1 cellular context compared by ENCODE assay signal in the genomic region with DNA sequence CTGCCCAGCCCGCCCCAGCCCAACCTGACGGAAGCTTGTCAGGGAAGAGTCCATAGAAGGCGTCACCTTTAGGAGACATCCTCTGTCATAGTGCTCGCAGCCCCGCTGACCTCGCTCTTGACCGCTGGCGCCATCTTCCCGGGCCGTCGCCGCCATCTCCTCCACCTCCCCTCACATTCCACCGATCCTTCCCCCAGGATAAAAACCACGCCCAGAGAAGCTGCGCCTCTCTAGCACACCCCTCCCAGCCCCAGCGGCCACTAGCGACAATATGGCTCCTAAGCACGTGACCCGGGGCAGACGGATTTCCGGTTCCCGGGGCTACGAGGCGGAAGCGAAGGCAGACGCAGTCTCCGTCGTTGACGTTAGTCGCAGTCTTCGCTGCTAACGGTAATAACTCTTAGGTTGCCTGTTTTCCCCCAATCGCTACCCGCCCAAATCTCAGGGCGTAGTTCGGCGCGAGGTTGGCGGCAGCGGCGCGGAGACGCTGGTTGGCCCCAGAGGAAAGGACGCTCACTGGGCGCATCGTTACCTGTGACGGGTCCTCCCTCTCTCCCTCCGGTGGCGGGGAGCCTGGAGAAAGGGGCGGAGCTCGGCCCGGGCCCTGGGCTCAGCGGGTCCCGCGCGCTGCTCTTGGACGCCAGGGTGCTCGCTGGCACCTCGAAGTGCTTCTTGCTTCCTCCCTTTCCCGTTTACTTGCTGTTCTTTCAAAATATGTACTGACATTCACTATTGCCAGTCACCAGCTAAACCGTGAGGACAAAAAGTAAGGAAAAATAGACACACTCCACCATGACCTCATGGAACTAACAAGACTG.
TF ChIP-seq lines count a peak whose summit lies in the region.

A gene (minus strand): TSS at position 273 of the 818 bp plus-strand sequence. CDS start 117 bp downstream, at position 156.
A gene with protein sequence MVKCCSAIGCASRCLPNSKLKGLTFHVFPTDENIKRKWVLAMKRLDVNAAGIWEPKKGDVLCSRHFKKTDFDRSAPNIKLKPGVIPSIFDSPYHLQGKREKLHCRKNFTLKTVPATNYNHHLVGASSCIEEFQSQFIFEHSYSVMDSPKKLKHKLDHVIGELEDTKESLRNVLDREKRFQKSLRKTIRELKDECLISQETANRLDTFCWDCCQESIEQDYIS (plus strand): TSS at position 343 of the 818 bp plus-strand sequence. CDS start 980 bp downstream, outside the sequence.

TF ChIP-seq in K562, 482 proteins besides CTCF, POLR2A, EP300 and RAD21 (continued from another document and continues in another):
- TF ChIP-seq, protein P1, sequence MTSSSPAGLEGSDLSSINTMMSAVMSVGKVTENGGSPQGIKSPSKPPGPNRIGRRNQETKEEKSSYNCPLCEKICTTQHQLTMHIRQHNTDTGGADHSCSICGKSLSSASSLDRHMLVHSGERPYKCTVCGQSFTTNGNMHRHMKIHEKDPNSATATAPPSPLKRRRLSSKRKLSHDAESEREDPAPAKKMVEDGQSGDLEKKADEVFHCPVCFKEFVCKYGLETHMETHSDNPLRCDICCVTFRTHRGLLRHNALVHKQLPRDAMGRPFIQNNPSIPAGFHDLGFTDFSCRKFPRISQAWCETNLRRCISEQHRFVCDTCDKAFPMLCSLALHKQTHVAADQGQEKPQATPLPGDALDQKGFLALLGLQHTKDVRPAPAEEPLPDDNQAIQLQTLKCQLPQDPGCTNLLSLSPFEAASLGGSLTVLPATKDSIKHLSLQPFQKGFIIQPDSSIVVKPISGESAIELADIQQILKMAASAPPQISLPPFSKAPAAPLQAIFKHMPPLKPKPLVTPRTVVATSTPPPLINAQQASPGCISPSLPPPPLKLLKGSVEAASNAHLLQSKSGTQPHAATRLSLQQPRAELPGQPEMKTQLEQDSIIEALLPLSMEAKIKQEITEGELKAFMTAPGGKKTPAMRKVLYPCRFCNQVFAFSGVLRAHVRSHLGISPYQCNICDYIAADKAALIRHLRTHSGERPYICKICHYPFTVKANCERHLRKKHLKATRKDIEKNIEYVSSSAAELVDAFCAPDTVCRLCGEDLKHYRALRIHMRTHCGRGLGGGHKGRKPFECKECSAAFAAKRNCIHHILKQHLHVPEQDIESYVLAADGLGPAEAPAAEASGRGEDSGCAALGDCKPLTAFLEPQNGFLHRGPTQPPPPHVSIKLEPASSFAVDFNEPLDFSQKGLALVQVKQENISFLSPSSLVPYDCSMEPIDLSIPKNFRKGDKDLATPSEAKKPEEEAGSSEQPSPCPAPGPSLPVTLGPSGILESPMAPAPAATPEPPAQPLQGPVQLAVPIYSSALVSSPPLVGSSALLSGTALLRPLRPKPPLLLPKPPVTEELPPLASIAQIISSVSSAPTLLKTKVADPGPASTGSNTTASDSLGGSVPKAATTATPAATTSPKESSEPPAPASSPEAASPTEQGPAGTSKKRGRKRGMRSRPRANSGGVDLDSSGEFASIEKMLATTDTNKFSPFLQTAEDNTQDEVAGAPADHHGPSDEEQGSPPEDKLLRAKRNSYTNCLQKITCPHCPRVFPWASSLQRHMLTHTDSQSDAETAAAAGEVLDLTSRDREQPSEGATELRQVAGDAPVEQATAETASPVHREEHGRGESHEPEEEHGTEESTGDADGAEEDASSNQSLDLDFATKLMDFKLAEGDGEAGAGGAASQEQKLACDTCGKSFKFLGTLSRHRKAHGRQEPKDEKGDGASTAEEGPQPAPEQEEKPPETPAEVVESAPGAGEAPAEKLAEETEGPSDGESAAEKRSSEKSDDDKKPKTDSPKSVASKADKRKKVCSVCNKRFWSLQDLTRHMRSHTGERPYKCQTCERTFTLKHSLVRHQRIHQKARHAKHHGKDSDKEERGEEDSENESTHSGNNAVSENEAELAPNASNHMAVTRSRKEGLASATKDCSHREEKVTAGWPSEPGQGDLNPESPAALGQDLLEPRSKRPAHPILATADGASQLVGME (CRISPR knock-in tag; IDR thresholded peaks at IDR 0.05), result peak; percentile 17; the same call in 1 of the 2 replicates
- no peak for TF ChIP-seq CSDE1 (IDR thresholded peaks at IDR 0.05)
- TF ChIP-seq, protein P2, sequence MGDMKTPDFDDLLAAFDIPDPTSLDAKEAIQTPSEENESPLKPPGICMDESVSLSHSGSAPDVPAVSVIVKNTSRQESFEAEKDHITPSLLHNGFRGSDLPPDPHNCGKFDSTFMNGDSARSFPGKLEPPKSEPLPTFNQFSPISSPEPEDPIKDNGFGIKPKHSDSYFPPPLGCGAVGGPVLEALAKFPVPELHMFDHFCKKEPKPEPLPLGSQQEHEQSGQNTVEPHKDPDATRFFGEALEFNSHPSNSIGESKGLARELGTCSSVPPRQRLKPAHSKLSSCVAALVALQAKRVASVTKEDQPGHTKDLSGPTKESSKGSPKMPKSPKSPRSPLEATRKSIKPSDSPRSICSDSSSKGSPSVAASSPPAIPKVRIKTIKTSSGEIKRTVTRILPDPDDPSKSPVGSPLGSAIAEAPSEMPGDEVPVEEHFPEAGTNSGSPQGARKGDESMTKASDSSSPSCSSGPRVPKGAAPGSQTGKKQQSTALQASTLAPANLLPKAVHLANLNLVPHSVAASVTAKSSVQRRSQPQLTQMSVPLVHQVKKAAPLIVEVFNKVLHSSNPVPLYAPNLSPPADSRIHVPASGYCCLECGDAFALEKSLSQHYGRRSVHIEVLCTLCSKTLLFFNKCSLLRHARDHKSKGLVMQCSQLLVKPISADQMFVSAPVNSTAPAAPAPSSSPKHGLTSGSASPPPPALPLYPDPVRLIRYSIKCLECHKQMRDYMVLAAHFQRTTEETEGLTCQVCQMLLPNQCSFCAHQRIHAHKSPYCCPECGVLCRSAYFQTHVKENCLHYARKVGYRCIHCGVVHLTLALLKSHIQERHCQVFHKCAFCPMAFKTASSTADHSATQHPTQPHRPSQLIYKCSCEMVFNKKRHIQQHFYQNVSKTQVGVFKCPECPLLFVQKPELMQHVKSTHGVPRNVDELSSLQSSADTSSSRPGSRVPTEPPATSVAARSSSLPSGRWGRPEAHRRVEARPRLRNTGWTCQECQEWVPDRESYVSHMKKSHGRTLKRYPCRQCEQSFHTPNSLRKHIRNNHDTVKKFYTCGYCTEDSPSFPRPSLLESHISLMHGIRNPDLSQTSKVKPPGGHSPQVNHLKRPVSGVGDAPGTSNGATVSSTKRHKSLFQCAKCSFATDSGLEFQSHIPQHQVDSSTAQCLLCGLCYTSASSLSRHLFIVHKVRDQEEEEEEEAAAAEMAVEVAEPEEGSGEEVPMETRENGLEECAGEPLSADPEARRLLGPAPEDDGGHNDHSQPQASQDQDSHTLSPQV (IDR thresholded peaks at IDR 0.05), result no peak
- no peak; the same call in 1 of the 2 replicates for TF ChIP-seq GATAD2B (IDR thresholded peaks at IDR 0.05; ENCODE audit: borderline replicate concordance)
- TF ChIP-seq SP2 (IDR thresholded peaks at IDR 0.05; ENCODE audit: extremely low read depth, low read depth, low read length, poor library complexity, severe bottlenecking), result no peak
- no peak for TF ChIP-seq TSC22D4 (tag; IDR thresholded peaks at IDR 0.05)
- TF ChIP-seq, protein P3, sequence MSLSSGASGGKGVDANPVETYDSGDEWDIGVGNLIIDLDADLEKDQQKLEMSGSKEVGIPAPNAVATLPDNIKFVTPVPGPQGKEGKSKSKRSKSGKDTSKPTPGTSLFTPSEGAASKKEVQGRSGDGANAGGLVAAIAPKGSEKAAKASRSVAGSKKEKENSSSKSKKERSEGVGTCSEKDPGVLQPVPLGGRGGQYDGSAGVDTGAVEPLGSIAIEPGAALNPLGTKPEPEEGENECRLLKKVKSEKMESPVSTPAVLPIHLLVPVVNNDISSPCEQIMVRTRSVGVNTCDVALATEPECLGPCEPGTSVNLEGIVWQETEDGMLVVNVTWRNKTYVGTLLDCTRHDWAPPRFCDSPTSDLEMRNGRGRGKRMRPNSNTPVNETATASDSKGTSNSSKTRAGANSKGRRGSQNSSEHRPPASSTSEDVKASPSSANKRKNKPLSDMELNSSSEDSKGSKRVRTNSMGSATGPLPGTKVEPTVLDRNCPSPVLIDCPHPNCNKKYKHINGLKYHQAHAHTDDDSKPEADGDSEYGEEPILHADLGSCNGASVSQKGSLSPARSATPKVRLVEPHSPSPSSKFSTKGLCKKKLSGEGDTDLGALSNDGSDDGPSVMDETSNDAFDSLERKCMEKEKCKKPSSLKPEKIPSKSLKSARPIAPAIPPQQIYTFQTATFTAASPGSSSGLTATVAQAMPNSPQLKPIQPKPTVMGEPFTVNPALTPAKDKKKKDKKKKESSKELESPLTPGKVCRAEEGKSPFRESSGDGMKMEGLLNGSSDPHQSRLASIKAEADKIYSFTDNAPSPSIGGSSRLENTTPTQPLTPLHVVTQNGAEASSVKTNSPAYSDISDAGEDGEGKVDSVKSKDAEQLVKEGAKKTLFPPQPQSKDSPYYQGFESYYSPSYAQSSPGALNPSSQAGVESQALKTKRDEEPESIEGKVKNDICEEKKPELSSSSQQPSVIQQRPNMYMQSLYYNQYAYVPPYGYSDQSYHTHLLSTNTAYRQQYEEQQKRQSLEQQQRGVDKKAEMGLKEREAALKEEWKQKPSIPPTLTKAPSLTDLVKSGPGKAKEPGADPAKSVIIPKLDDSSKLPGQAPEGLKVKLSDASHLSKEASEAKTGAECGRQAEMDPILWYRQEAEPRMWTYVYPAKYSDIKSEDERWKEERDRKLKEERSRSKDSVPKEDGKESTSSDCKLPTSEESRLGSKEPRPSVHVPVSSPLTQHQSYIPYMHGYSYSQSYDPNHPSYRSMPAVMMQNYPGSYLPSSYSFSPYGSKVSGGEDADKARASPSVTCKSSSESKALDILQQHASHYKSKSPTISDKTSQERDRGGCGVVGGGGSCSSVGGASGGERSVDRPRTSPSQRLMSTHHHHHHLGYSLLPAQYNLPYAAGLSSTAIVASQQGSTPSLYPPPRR (CRISPR knock-in tag; IDR thresholded peaks at IDR 0.05; ENCODE audit: borderline replicate concordance), result no peak
- no peak for TF ChIP-seq HNRNPH1 (optimal IDR thresholded peaks at IDR 0.05; ENCODE audit: low read depth, low read length)
- TF ChIP-seq, protein P4, sequence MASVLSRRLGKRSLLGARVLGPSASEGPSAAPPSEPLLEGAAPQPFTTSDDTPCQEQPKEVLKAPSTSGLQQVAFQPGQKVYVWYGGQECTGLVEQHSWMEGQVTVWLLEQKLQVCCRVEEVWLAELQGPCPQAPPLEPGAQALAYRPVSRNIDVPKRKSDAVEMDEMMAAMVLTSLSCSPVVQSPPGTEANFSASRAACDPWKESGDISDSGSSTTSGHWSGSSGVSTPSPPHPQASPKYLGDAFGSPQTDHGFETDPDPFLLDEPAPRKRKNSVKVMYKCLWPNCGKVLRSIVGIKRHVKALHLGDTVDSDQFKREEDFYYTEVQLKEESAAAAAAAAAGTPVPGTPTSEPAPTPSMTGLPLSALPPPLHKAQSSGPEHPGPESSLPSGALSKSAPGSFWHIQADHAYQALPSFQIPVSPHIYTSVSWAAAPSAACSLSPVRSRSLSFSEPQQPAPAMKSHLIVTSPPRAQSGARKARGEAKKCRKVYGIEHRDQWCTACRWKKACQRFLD (CRISPR knock-in tag; IDR thresholded peaks at IDR 0.05), result 0 out of 2 replicates have a peak, but pooled peaks have one; percentile 31
- TF ChIP-seq MTF1 (CRISPR knock-in tag; IDR thresholded peaks at IDR 0.05; ENCODE audit: borderline replicate concordance), result no peak
- 0 out of 2 replicates have a peak, but pooled peaks have one; percentile 20 for TF ChIP-seq EHMT2 (IDR thresholded peaks at IDR 0.05)
- no peak for TF ChIP-seq ZNF583 (CRISPR knock-in tag; IDR thresholded peaks at IDR 0.05)
- TF ChIP-seq, protein P5, sequence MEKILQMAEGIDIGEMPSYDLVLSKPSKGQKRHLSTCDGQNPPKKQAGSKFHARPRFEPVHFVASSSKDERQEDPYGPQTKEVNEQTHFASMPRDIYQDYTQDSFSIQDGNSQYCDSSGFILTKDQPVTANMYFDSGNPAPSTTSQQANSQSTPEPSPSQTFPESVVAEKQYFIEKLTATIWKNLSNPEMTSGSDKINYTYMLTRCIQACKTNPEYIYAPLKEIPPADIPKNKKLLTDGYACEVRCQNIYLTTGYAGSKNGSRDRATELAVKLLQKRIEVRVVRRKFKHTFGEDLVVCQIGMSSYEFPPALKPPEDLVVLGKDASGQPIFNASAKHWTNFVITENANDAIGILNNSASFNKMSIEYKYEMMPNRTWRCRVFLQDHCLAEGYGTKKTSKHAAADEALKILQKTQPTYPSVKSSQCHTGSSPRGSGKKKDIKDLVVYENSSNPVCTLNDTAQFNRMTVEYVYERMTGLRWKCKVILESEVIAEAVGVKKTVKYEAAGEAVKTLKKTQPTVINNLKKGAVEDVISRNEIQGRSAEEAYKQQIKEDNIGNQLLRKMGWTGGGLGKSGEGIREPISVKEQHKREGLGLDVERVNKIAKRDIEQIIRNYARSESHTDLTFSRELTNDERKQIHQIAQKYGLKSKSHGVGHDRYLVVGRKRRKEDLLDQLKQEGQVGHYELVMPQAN (IDR thresholded peaks at IDR 0.05; ENCODE audit: borderline replicate concordance), result peak; percentile 65; the same call in 1 of the 2 replicates
